Comparison of ENCODE assay signal across 9 cellular contexts in genomic region chr17:40355123-40355803, GRCh38. TPM values are rescaled to one million over a fixed set of nuclear protein-coding genes. Genes with fewer than 3 reads are reported as not detected.
DNase-seq lines count a peak whose midpoint lies in the region; ATAC-seq and TF ChIP-seq lines count a peak whose summit lies in the region.
"Had no signal": no experiment of that assay in that cellular context is flagged by ENCODE, and none has a peak within 500 bp of the region (broad histone marks: within the 10 kb centered on the region; RNA-seq: fewer than 3 reads in every experiment).

No MANE protein-coding gene starts in this region.

- H3K4me3 Mint-ChIP-seq in activated naive CD4-positive, alpha-beta T cell treated with anti-CD3 and anti-CD28 coated beads, Interleukin-2, amount 10 ng/mL, durations not matched to agents 7 days and 5 days: no peak overlapping the region

- DNase-seq in HFF-Myc (ENCODE audit: extremely low read depth, low read depth) (no peak), SK-N-DZ (ENCODE audit: low spot score) (peak; percentile 77), cardiac septum (ENCODE audit: low spot score) (peak; percentile 89), sciatic nerve (ENCODE audit: low spot score) (peak; percentile 89)
- DNase-seq in activated naive CD4-positive, alpha-beta T cell treated with anti-CD3 and anti-CD28 coated beads, Interleukin-2, amount 10 ng/mL, durations not matched to agents 7 days and 5 days: peak; percentile 83

- H3K4me1 Mint-ChIP-seq in activated naive CD4-positive, alpha-beta T cell treated with anti-CD3 and anti-CD28 coated beads, Interleukin-2, amount 10 ng/mL, durations not matched to agents 7 days and 5 days: peaks cover 32% of the 10 kb centered on the region

- peak; percentile 74 for ATAC-seq in sciatic nerve
- no peak for ATAC-seq in HG03139 (IDR thresholded peaks at IDR 0.05; ENCODE audit: unreplicated experiment)
- no peak for ATAC-seq in HG03378 (IDR thresholded peaks at IDR 0.05; ENCODE audit: unreplicated experiment)

- H3K4me3 ChIP-seq in HFF-Myc (replicated peaks; ENCODE audit: low read depth, low read length): no peak overlapping the region

- H3K27ac Mint-ChIP-seq in activated naive CD4-positive, alpha-beta T cell treated with anti-CD3 and anti-CD28 coated beads, Interleukin-2, amount 10 ng/mL, durations not matched to agents 7 days and 5 days: no peak overlapping the region

- intact Hi-C loops in cardiac septum (cut with DNase I) (loop anchor here (1.0 to 10.0 kb wide), 3 partner anchors 52 to 150 kb away; partner anchors contain the start of gene TOP2A), sciatic nerve (cut with DNase I) (loop anchor here (2.0 kb wide), 1 partner anchor 52 kb away; no protein-coding TSS in a partner anchor)

- CTCF ChIA-PET in activated naive CD4-positive, alpha-beta T cell treated with anti-CD3 and anti-CD28 coated beads, Interleukin-2, amount 10 ng/mL, durations not matched to agents 7 days and 5 days (lab: Charles Lee): interaction anchor here (0.6 to 14.2 kb wide), 19 partner anchors 9 to 280 kb away, joined by 3 to 370 read pairs (median 7); partner anchors contain the start of genes GJD3 and RARA

- no peaks in the 10 kb centered on the region for H3K9me3 Mint-ChIP-seq in activated naive CD4-positive, alpha-beta T cell treated with anti-CD3 and anti-CD28 coated beads, Interleukin-2, amount 10 ng/mL, durations not matched to agents 7 days and 5 days

- no peak overlapping the region for H3K27ac ChIP-seq in C4-2B

- TF ChIP-seq CTCF in C4-2B (conservative IDR thresholded peaks at IDR 0.05): peak; percentile 95
- peak; percentile 92 for TF ChIP-seq CTCF in HFF-Myc (IDR thresholded peaks at IDR 0.05; ENCODE audit: low read depth, low read length, missing control alignments)

- peaks cover 37% of the 10 kb centered on the region for H3K36me3 Mint-ChIP-seq in activated naive CD4-positive, alpha-beta T cell treated with anti-CD3 and anti-CD28 coated beads, Interleukin-2, amount 10 ng/mL, durations not matched to agents 7 days and 5 days

- H3K27me3 Mint-ChIP-seq in activated naive CD4-positive, alpha-beta T cell treated with anti-CD3 and anti-CD28 coated beads, Interleukin-2, amount 10 ng/mL, durations not matched to agents 7 days and 5 days: peaks cover 5% of the 10 kb centered on the region

RNA-seq across cellular contexts. Expression of gene GJD3, which starts 9.3 kb away (rescaled TPM):
- 0.30 TPM in 1 of 2 replicates, not detected in the other for polyA plus RNA-seq in SK-N-DZ (2014; cell fraction: cytosol; rRNA removed)
- not detected in 2 replicates for polyA plus RNA-seq in SK-N-DZ (2014; cell fraction: nucleus; rRNA removed)
- total RNA-seq in cardiac septum: 2.6 TPM
- not detected for total RNA-seq in sciatic nerve
- total RNA-seq: temporal lobe had no signal

RNA-seq across cellular contexts. Expression of gene RARA, which starts 46.3 kb away (rescaled TPM):
- polyA plus RNA-seq in SK-N-DZ (2014; cell fraction: cytosol; rRNA removed): 42.3 and 43.5 TPM in 2 replicates
- polyA plus RNA-seq in SK-N-DZ (2014; cell fraction: nucleus; rRNA removed): 27.0 and 42.6 TPM in 2 replicates
- 30.7 TPM for total RNA-seq in cardiac septum
- total RNA-seq in sciatic nerve: 74.4 TPM
